ENCODE assay signal across 1 cellular context in genomic region chr6:160520043-160520904, GRCh38.
A peak's percentile ranks its signal among the peaks of the same experiment; 100 is the strongest.
TF ChIP-seq lines count a peak whose summit lies in the region.

No MANE protein-coding gene starts in this region.

TF ChIP-seq in HepG2, 621 proteins besides CTCF, POLR2A, EP300 and RAD21 (continued from another document and continues in another):
- TF ChIP-seq HMGXB3 (CRISPR knock-in tag; IDR thresholded peaks at IDR 0.05; ENCODE audit: borderline replicate concordance), result no peak
- TF ChIP-seq KDM1A (CRISPR knock-in tag; IDR thresholded peaks at IDR 0.05), result no peak; the same call in 1 of the 2 replicates
- TF ChIP-seq ZNF547 (CRISPR knock-in tag; IDR thresholded peaks at IDR 0.05), result 0 out of 2 replicates have a peak, but pooled peaks have one; percentile 5
- TF ChIP-seq ZHX2 (IDR thresholded peaks at IDR 0.05; ENCODE audit: low read depth), result no peak
- no peak for TF ChIP-seq ZHX2 (CRISPR knock-in tag; IDR thresholded peaks at IDR 0.05; ENCODE audit: borderline replicate concordance)
- TF ChIP-seq SMC3 (IDR thresholded peaks at IDR 0.05; ENCODE audit: low read length), result no peak
- TF ChIP-seq ZNF644 (CRISPR knock-in tag; IDR thresholded peaks at IDR 0.05; ENCODE audit: low read depth), result no peak
- peak; percentile 61; the same call in 1 of the 2 replicates for TF ChIP-seq TSC22D2 (CRISPR knock-in tag; IDR thresholded peaks at IDR 0.05; ENCODE audit: borderline replicate concordance)
- TF ChIP-seq ZNF816 (CRISPR knock-in tag; IDR thresholded peaks at IDR 0.05; ENCODE audit: borderline replicate concordance), result peak; percentile 46; the same call in 1 of the 2 replicates
- TF ChIP-seq ISX (CRISPR knock-in tag; conservative IDR thresholded peaks at IDR 0.05), result no peak
- TF ChIP-seq DZIP1 (CRISPR knock-in tag; IDR thresholded peaks at IDR 0.05), result peak; percentile 48; the same call in 1 of the 2 replicates
- peak; percentile 45; the same call in 1 of the 2 replicates for TF ChIP-seq ZNF292 (CRISPR knock-in tag; IDR thresholded peaks at IDR 0.05; ENCODE audit: borderline replicate concordance, low read depth)
- TF ChIP-seq FLYWCH1 (CRISPR knock-in tag; IDR thresholded peaks at IDR 0.05), result no peak
- TF ChIP-seq ZNF891 (CRISPR knock-in tag; IDR thresholded peaks at IDR 0.05), result peak; percentile 76; the same call in 1 of the 2 replicates
- 0 out of 2 replicates have a peak, but pooled peaks have one; percentile 22 for TF ChIP-seq ZNF274 (CRISPR knock-in tag; IDR thresholded peaks at IDR 0.05)
- peak; percentile 77 for TF ChIP-seq NRL (CRISPR knock-in tag; IDR thresholded peaks at IDR 0.05; ENCODE audit: borderline replicate concordance)
- TF ChIP-seq GATAD2A (CRISPR knock-in tag; IDR thresholded peaks at IDR 0.05), result peak; percentile 55; the same call in 1 of the 2 replicates
- TF ChIP-seq, protein P1, sequence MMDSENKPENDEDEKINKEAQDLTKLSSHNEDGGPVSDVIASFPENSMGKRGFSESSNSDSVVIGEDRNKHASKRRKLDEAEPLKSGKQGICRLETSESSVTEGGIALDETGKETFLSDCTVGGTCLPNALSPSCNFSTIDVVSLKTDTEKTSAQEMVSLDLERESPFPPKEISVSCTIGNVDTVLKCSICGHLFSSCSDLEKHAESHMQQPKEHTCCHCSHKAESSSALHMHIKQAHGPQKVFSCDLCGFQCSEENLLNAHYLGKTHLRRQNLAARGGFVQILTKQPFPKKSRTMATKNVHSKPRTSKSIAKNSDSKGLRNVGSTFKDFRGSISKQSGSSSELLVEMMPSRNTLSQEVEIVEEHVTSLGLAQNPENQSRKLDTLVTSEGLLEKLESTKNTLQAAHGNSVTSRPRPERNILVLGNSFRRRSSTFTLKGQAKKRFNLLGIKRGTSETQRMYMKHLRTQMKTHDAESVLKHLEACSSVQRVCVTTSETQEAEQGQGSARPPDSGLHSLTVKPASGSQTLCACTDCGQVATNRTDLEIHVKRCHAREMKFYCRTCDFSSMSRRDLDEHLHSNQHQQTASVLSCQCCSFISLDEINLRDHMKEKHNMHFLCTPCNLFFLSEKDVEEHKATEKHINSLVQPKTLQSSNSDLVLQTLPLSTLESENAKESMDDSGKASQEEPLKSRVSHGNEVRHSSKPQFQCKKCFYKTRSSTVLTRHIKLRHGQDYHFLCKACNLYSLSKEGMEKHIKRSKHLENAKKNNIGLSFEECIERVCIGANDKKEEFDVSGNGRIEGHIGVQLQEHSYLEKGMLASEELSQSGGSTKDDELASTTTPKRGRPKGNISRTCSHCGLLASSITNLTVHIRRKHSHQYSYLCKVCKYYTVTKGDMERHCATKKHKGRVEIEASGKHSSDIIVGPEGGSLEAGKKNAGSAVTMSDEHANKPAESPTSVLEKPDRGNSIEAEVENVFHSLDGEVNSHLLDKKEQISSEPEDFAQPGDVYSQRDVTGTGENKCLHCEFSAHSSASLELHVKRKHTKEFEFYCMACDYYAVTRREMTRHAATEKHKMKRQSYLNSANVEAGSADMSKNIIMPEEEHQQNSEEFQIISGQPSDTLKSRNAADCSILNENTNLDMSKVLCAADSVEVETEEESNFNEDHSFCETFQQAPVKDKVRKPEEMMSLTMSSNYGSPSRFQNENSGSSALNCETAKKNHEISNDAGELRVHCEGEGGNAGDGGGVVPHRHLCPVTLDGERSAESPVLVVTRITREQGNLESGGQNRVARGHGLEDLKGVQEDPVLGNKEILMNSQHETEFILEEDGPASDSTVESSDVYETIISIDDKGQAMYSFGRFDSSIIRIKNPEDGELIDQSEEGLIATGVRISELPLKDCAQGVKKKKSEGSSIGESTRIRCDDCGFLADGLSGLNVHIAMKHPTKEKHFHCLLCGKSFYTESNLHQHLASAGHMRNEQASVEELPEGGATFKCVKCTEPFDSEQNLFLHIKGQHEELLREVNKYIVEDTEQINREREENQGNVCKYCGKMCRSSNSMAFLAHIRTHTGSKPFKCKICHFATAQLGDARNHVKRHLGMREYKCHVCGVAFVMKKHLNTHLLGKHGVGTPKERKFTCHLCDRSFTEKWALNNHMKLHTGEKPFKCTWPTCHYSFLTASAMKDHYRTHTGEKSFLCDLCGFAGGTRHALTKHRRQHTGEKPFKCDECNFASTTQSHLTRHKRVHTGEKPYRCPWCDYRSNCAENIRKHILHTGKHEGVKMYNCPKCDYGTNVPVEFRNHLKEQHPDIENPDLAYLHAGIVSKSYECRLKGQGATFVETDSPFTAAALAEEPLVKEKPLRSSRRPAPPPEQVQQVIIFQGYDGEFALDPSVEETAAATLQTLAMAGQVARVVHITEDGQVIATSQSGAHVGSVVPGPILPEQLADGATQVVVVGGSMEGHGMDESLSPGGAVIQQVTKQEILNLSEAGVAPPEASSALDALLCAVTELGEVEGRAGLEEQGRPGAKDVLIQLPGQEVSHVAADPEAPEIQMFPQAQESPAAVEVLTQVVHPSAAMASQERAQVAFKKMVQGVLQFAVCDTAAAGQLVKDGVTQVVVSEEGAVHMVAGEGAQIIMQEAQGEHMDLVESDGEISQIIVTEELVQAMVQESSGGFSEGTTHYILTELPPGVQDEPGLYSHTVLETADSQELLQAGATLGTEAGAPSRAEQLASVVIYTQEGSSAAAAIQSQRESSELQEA (CRISPR knock-in tag; IDR thresholded peaks at IDR 0.05; ENCODE audit: not compliant biosample characterization), result no peak
- no peak for TF ChIP-seq HIVEP1 (CRISPR knock-in tag; IDR thresholded peaks at IDR 0.05)
- TF ChIP-seq RBM39 (IDR thresholded peaks at IDR 0.05; ENCODE audit: low read depth, low read length, poor library complexity, severe bottlenecking), result peak; percentile 69
- TF ChIP-seq TFAP4 (IDR thresholded peaks at IDR 0.05; ENCODE audit: borderline replicate concordance, low read depth), result no peak
- TF ChIP-seq RARG (CRISPR knock-in tag; IDR thresholded peaks at IDR 0.05; ENCODE audit: low read depth), result no peak
- TF ChIP-seq PLRG1 (conservative IDR thresholded peaks at IDR 0.05), result no peak
- TF ChIP-seq ZNF530 (CRISPR knock-in tag; IDR thresholded peaks at IDR 0.05; ENCODE audit: low read depth), result no peak
- TF ChIP-seq, protein P2, sequence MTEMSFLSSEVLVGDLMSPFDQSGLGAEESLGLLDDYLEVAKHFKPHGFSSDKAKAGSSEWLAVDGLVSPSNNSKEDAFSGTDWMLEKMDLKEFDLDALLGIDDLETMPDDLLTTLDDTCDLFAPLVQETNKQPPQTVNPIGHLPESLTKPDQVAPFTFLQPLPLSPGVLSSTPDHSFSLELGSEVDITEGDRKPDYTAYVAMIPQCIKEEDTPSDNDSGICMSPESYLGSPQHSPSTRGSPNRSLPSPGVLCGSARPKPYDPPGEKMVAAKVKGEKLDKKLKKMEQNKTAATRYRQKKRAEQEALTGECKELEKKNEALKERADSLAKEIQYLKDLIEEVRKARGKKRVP (CRISPR knock-in tag; IDR thresholded peaks at IDR 0.05), result 0 out of 4 replicates have a peak, but pooled peaks of 1 of the 2 experiments have one; percentile 13
- no peak for TF ChIP-seq MATR3 (CRISPR knock-in tag; IDR thresholded peaks at IDR 0.05)
- TF ChIP-seq ZNF101 (CRISPR knock-in tag; IDR thresholded peaks at IDR 0.05; ENCODE audit: borderline replicate concordance, low read depth), result peak; percentile 26; the same call in 1 of the 2 replicates
- no peak for TF ChIP-seq MXD1 (CRISPR knock-in tag; IDR thresholded peaks at IDR 0.05)
- TF ChIP-seq ZNF720 (CRISPR knock-in tag; IDR thresholded peaks at IDR 0.05), result no peak
- TF ChIP-seq ZC3H13 (CRISPR knock-in tag; IDR thresholded peaks at IDR 0.05), result 0 out of 2 replicates have a peak, but pooled peaks have one; percentile 57
